Comparison of ENCODE assay signal across 1 cellular context in the genomic region with DNA sequence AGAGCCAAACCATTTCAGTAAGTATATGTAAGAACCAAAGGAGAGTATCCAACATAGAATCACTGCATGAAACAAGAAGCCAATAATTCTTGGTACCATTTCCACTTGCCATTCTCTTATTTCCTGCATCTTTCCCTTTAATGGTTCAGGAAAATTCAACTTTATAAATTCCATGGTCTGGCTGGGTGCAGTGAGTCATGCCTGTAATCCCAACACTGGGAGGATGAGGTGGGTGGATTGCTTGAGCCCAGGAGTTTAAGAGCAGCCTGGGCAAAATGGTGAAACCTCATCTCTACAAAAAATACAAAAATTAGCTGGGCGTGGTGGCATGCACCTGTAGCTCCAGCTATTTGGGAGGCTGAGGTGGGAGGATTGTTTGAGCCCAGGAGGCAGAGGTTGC.
TF ChIP-seq lines count a peak whose summit lies in the region.

No MANE protein-coding gene starts in this region.

TF ChIP-seq in K562, 482 proteins besides CTCF, POLR2A, EP300 and RAD21:
- TF ChIP-seq, protein P1, sequence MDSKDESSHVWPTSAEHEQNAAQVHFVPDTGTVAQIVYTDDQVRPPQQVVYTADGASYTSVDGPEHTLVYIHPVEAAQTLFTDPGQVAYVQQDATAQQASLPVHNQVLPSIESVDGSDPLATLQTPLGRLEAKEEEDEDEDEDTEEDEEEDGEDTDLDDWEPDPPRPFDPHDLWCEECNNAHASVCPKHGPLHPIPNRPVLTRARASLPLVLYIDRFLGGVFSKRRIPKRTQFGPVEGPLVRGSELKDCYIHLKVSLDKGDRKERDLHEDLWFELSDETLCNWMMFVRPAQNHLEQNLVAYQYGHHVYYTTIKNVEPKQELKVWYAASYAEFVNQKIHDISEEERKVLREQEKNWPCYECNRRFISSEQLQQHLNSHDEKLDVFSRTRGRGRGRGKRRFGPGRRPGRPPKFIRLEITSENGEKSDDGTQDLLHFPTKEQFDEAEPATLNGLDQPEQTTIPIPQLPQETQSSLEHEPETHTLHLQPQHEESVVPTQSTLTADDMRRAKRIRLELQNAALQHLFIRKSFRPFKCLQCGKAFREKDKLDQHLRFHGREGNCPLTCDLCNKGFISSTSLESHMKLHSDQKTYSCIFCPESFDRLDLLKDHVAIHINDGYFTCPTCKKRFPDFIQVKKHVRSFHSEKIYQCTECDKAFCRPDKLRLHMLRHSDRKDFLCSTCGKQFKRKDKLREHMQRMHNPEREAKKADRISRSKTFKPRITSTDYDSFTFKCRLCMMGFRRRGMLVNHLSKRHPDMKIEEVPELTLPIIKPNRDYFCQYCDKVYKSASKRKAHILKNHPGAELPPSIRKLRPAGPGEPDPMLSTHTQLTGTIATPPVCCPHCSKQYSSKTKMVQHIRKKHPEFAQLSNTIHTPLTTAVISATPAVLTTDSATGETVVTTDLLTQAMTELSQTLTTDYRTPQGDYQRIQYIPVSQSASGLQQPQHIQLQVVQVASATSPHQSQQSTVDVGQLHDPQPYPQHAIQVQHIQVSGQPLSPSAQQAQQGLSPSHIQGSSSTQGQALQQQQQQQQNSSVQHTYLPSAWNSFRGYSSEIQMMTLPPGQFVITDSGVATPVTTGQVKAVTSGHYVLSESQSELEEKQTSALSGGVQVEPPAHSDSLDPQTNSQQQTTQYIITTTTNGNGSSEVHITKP (IDR thresholded peaks at IDR 0.05; ENCODE audit: partially characterized antibody), result peak; percentile 38
- no peak for TF ChIP-seq ZNF121 (CRISPR knock-in tag; conservative IDR thresholded peaks at IDR 0.05)
TF ChIP-seq in K562: peak in this region for 1.
